Comparison of ENCODE assay signal across 27 cellular contexts in the genomic region with DNA sequence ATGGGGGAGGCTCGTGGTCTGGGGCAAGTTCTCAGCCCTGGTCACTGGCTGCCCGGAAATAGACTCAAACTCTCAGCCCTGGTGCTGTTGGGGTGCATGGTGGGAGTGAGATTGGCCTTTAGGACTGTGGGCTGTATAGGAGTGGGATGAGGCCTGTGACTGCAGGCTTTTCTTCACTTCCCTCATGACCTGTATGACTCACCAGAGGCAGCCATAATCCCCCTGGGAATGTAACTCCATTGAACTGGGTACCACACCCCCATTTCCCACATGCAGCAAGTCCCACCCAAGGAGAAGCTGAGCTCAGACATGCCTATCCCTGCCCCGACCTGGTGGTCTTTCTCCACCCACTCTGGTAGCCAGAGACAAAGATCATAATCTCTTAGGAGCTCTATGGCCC.
DNase-seq lines count a peak whose midpoint lies in the region; ATAC-seq and TF ChIP-seq lines count a peak whose summit lies in the region.
"Had no signal": no experiment of that assay in that cellular context is flagged by ENCODE, and none has a peak within 500 bp of the region (broad histone marks: within the 10 kb centered on the region; RNA-seq: fewer than 3 reads in every experiment).

No MANE protein-coding gene starts in this region.

- H4K8ac ChIP-seq in mesendoderm (ENCODE audit: low read depth, low read length) = no peak overlapping the region

- no peak for TF ChIP-seq CTCF in PC-9 (conservative IDR thresholded peaks at IDR 0.05)
- TF ChIP-seq CTCF in endodermal cell (conservative IDR thresholded peaks at IDR 0.05) = no peak
- no peak for TF ChIP-seq CTCF in esophagus squamous epithelium (IDR thresholded peaks at IDR 0.05)
- no peak for TF ChIP-seq CTCF in nephron progenitor cell (IDR thresholded peaks at IDR 0.05)

- H2AFZ ChIP-seq in PC-9 = no peak overlapping the region

- H3F3A ChIP-seq in PC-9 (ENCODE audit: insufficient read depth, low read depth) = peaks cover 35% of the 10 kb centered on the region

- BruUV-seq in PC-9 (replicated peaks; lab: Mats Ljungman, UMichigan) = no TSS peak

- H3K56ac ChIP-seq in mesendoderm (ENCODE audit: low read length) = no peak overlapping the region

- H3K4me3 Mint-ChIP-seq in endodermal cell (no peak overlapping the region), nephron progenitor cell (no peak overlapping the region)
- H3K4me3 Mint-ChIP-seq: nephron had no signal

- peaks cover 3% of the 10 kb centered on the region for H3K4me1 Mint-ChIP-seq in endodermal cell
- H3K4me1 Mint-ChIP-seq in nephron progenitor cell = peaks cover 4% of the 10 kb centered on the region
- H3K4me1 Mint-ChIP-seq: nephron had no signal

- H3K27ac Mint-ChIP-seq in endodermal cell = peak overlapping the region; percentile 58
- no peak overlapping the region for H3K27ac Mint-ChIP-seq in nephron progenitor cell
- H3K27ac Mint-ChIP-seq: nephron, progenitor cell of endocrine pancreas had no signal

- H2BK15ac ChIP-seq in mesendoderm (replicated peaks; ENCODE audit: low read depth) = no peak overlapping the region

- H2AK5ac ChIP-seq in mesendoderm (ENCODE audit: low read length) = no peak overlapping the region

- no peak for ATAC-seq in GM18870 (IDR thresholded peaks at IDR 0.05; ENCODE audit: unreplicated experiment)
- ATAC-seq: K562 had no signal

- no peak overlapping the region for H2BK5ac ChIP-seq in mesendoderm (ENCODE audit: low read length)

- no peaks in the 10 kb centered on the region for H4K20me1 ChIP-seq in PC-9 (ENCODE audit: insufficient read depth)

- no peak overlapping the region for H2BK120ac ChIP-seq in mesendoderm (ENCODE audit: low read depth, low read length)

- no peak overlapping the region for H4K5ac ChIP-seq in mesendoderm (ENCODE audit: low read length)

- CTCF ChIA-PET in PC-9 (lab: Charles Lee) = no interaction called here

- POLR2A ChIA-PET in PC-9 (lab: Charles Lee; ENCODE audit: unreplicated experiment) = no interaction called here

- H3K27me3 Mint-ChIP-seq in endodermal cell (ENCODE audit: insufficient read depth) (peaks cover 3% of the 10 kb centered on the region), nephron progenitor cell (ENCODE audit: low read depth, poor library complexity) (peaks cover 3% of the 10 kb centered on the region)
- H3K27me3 Mint-ChIP-seq: progenitor cell of endocrine pancreas had no signal

- no peaks in the 10 kb centered on the region for H3K9me2 ChIP-seq in PC-9 (ENCODE audit: insufficient read depth)

- H3K4me1 ChIP-seq in PC-9 (replicated peaks; ENCODE audit: insufficient read depth) (peaks cover 50% of the 10 kb centered on the region), endodermal cell (ENCODE audit: control insufficient read depth, insufficient read depth, low read length) (no peaks in the 10 kb centered on the region), mesendoderm (ENCODE audit: control insufficient read depth, low read depth, low read length) (no peaks in the 10 kb centered on the region), esophagus squamous epithelium (peaks cover 0 to 23% (median 0%) of the 10 kb centered on the region in 3 donors)
- H3K4me1 ChIP-seq: adrenal gland, SJSA1 had no signal

- H3K79me2 ChIP-seq in PC-9 (ENCODE audit: low read depth) (0 out of 2 replicates have a peak, but pooled peaks cover 8% of the 10 kb centered on the region), mesendoderm (ENCODE audit: control insufficient read depth, insufficient read depth, low read length) (no peaks in the 10 kb centered on the region)

- H3K27me3 ChIP-seq in PC-9 (ENCODE audit: insufficient read depth, low read depth) (no peaks in the 10 kb centered on the region), endodermal cell (ENCODE audit: control insufficient read depth, insufficient read depth, low read length, poor library complexity, severe bottlenecking) (no peaks in the 10 kb centered on the region), mesendoderm (ENCODE audit: insufficient read depth, low read length, poor library complexity) (no peaks in the 10 kb centered on the region), esophagus squamous epithelium (peaks cover 0 to 3% (median 0%) of the 10 kb centered on the region in 4 donors)
- H3K27me3 ChIP-seq: adrenal gland, SJSA1, stomach, transverse colon had no signal

- intact Hi-C loops in PC-9 (cut with micrococcal nuclease; ENCODE audit: unreplicated experiment) = loop anchor here (5.0 to 10.0 kb wide), 2 partner anchors 174 to 319 kb away; no protein-coding TSS in a partner anchor
- intact Hi-C loops in esophagus squamous epithelium (cut with DNase I) = no loop called here

- no peak for TF ChIP-seq POLR2A in esophagus squamous epithelium (IDR thresholded peaks at IDR 0.05)

- no peak overlapping the region for H3K18ac ChIP-seq in mesendoderm (ENCODE audit: low read length)

- H3K9ac ChIP-seq in endodermal cell (ENCODE audit: extremely low read depth, low read length, poor library complexity, severe bottlenecking) = no peak overlapping the region
- no peak overlapping the region for H3K9ac ChIP-seq in mesendoderm (ENCODE audit: low read length)

- no peak overlapping the region for H3K4me3 ChIP-seq in PC-9
- no peak overlapping the region for H3K4me3 ChIP-seq in endodermal cell (ENCODE audit: low read length)
- no peak overlapping the region for H3K4me3 ChIP-seq in mesendoderm (ENCODE audit: low read length)
- H3K4me3 ChIP-seq in esophagus squamous epithelium = no peak overlapping the region
- H3K4me3 ChIP-seq: adrenal gland, K562, SJSA1, stomach, transverse colon had no signal

- H3K36me3 Mint-ChIP-seq in endodermal cell (ENCODE audit: low read depth) = no peaks in the 10 kb centered on the region
- peaks cover 5% of the 10 kb centered on the region for H3K36me3 Mint-ChIP-seq in nephron progenitor cell (ENCODE audit: low read depth)

- H3K79me1 ChIP-seq in mesendoderm (ENCODE audit: low read length) = no peaks in the 10 kb centered on the region

- H3K9me3 ChIP-seq in PC-9 (ENCODE audit: insufficient read depth, low read depth) = peaks cover 11% of the 10 kb centered on the region
- H3K9me3 ChIP-seq in endodermal cell (ENCODE audit: control insufficient read depth, low read length) = no peaks in the 10 kb centered on the region
- H3K9me3 ChIP-seq in esophagus squamous epithelium = no peaks in the 10 kb centered on the region
- H3K9me3 ChIP-seq: adrenal gland, SJSA1, stomach, transverse colon had no signal

- 70 to 90% methylated on average over 2 to 3 of the region's 3 CpGs for WGBS in endodermal cell (ENCODE audit: insufficient coverage in 1 of 2, insufficient read length in 1 of 2), 2 experiments
- no CpG with 5 or more reads among the region's 3 CpGs for WGBS in mesendoderm (ENCODE audit: extremely low coverage, insufficient coverage, low lambda C conversion rate)
- 35 to 76% methylated on average over 2 to 3 of the region's 3 CpGs for WGBS in esophagus squamous epithelium, 2 donors

- H3K4ac ChIP-seq in mesendoderm (ENCODE audit: low read depth, low read length) = no peak overlapping the region

- no peaks in the 10 kb centered on the region for H3K9me3 Mint-ChIP-seq in endodermal cell
- peaks cover 15% of the 10 kb centered on the region for H3K9me3 Mint-ChIP-seq in nephron progenitor cell

- H3K27ac ChIP-seq in PC-9 (peak overlapping the region; percentile 36; the same call in 1 of the 2 replicates), endodermal cell (ENCODE audit: low read depth, low read length) (no peak overlapping the region), mesendoderm (ENCODE audit: low read depth, low read length) (no peak overlapping the region), esophagus squamous epithelium (no peak overlapping the region)
- H3K27ac ChIP-seq: adrenal gland, SJSA1, stomach, transverse colon, VCaP had no signal

- peak; percentile 20 for DNase-seq in EL
- peak; percentile 18 to 70 for DNase-seq in PC-9
- DNase-seq in endodermal cell = peak; percentile 77
- DNase-seq in mesendoderm = peak; percentile 42
- DNase-seq in COR-L47 (lab: John Stamatoyannopoulos, UW) = no peak
- DNase-seq in esophagus squamous epithelium (lab: John Stamatoyannopoulos, UW) = no peak
- no peak for DNase-seq in nephron progenitor cell
- DNase-seq: activated CD4-positive, alpha-beta T cell treated with anti-CD3 and anti-CD28 coated beads, Interleukin-2, amount 50 U/mL, for 48 hours; activated gamma-delta T cell; activated T-cell treated with anti-CD3 and anti-CD28 coated beads for 4 hours; adrenal gland; caudate nucleus; head of caudate nucleus; midbrain; NCI-H187; NCI-H774; OCI-M1; stimulated activated CD4-positive, alpha-beta T cell treated with anti-CD3 and anti-CD28 coated beads, Interleukin-4, amount 100 ng/mL, for 24 hours; stomach; T-helper 2 cell; transverse colon had no signal

- 0 out of 2 replicates have a peak, but pooled peaks cover 5% of the 10 kb centered on the region for H3K36me3 ChIP-seq in PC-9 (ENCODE audit: low read depth)
- H3K36me3 ChIP-seq in endodermal cell (ENCODE audit: control insufficient read depth, insufficient read depth, low read length) = no peaks in the 10 kb centered on the region
- H3K36me3 ChIP-seq in mesendoderm (ENCODE audit: control insufficient read depth, insufficient read depth, low read length) = no peaks in the 10 kb centered on the region
- no peaks in the 10 kb centered on the region for H3K36me3 ChIP-seq in esophagus squamous epithelium
- H3K36me3 ChIP-seq: adrenal gland, SJSA1, stomach, transverse colon had no signal

- H3K23ac ChIP-seq in mesendoderm (ENCODE audit: low read length) = no peak overlapping the region

- H3K4me2 ChIP-seq in PC-9 (no peak overlapping the region), mesendoderm (ENCODE audit: low read length) (no peak overlapping the region)

Comparison
In these comparisons a context has a peak if more than half of its experiments do, and no peak if none do; other contexts are left out.
1. DNase-seq: peak in EL (single experiment), PC-9 (2 of 2), endodermal cell (single experiment) and mesendoderm (single experiment); none in COR-L47 (single experiment), esophagus squamous epithelium (single experiment) and nephron progenitor cell (single experiment).